Comparison of ENCODE assay signal across 9 cellular contexts in the genomic region with DNA sequence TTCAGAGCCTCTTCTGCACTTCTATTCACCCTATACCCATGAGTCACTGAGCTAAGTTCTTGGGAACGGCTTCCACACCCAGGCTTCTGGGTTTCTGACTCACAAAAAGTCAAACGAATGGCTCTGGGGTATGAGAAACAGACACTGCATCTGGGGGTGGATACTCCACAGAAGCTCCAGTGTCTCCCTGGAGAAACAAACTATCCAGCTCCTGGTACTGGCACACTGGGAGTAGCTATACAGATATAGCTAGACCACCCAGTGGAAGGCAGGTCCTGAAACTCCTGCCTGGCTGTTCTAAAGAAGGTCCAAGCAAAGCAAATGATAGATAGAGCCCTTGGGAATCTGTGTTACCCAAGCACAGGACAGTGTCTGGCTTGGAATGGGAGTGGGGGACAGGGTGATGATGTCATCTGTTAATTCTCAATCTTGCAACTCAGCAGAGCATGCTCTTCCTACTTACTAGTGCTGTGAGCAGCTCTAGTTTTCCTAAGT. TPM values are rescaled to one million over a fixed set of nuclear protein-coding genes. Genes with fewer than 3 reads are reported as not detected.
DNase-seq lines count a peak whose midpoint lies in the region; ATAC-seq, FAIRE-seq and TF ChIP-seq lines count a peak whose summit lies in the region.
"Had no signal": no experiment of that assay in that cellular context is flagged by ENCODE, and none has a peak within 500 bp of the region (broad histone marks: within the 10 kb centered on the region; RNA-seq: fewer than 3 reads in every experiment).

No MANE protein-coding gene starts in this region.

- peak overlapping the region in 1 of 2 donors; percentile 30 for H3K9ac ChIP-seq in mucosa of rectum (ENCODE audit: low read depth in 1 of 2, low read length in 2 of 2)

- intact Hi-C loops in Right ventricle myocardium superior (cut with DNase I), result no loop called here

- no peak for DNase-seq in Right ventricle myocardium superior
- no peak for DNase-seq in right atrium auricular region (ENCODE audit: low spot score)
- DNase-seq in ecto neural progenitor cell (ENCODE audit: low spot score), result peak; percentile 36
- no peak for DNase-seq in NAMALWA (ENCODE audit: low spot score)
- DNase-seq in D341Med (ENCODE audit: low spot score), result no peak
- no peak for DNase-seq in frontal cortex (ENCODE audit: low spot score in 2 of 2)
- no peak for DNase-seq in DMS79 (lab: John Stamatoyannopoulos, UW)
- DNase-seq: Calu3 had no signal

- H3K9me3 ChIP-seq in right atrium auricular region (no peaks in the 10 kb centered on the region), mucosa of rectum (ENCODE audit: control insufficient read depth in 2 of 2, low read length in 2 of 2) (no peaks in the 10 kb centered on the region)

- H3K27me3 ChIP-seq in right atrium auricular region, result no peaks in the 10 kb centered on the region
- no peaks in the 10 kb centered on the region for H3K27me3 ChIP-seq in mucosa of rectum (ENCODE audit: control insufficient read depth in 2 of 2, insufficient read depth in 2 of 2, low read length in 2 of 2)

- H3K36me3 ChIP-seq in right atrium auricular region (no peaks in the 10 kb centered on the region), mucosa of rectum (ENCODE audit: control insufficient read depth in 2 of 2, insufficient read depth in 2 of 2, low read length in 2 of 2) (no peaks in the 10 kb centered on the region)

- TF ChIP-seq CTCF in right atrium auricular region (IDR thresholded peaks at IDR 0.05), result no peak

- FAIRE-seq in frontal cortex (lab: Jason Lieb, UNC), result no peak

- peaks cover 0 to 20% of the 10 kb centered on the region in 2 donors for H3K4me1 ChIP-seq in right atrium auricular region
- peaks cover 19 to 66% of the 10 kb centered on the region in 2 donors for H3K4me1 ChIP-seq in mucosa of rectum (ENCODE audit: control insufficient read depth in 2 of 2, insufficient read depth in 2 of 2, low read length in 2 of 2)

- no peak overlapping the region for H3K4me3 ChIP-seq in right atrium auricular region
- H3K4me3 ChIP-seq in mucosa of rectum (ENCODE audit: low read length in 2 of 2), result no peak overlapping the region

- H3K27ac ChIP-seq in right atrium auricular region (peak overlapping the region in 1 of 2 donors; percentile 38), mucosa of rectum (ENCODE audit: low read depth in 2 of 2, low read length in 2 of 2) (peak overlapping the region; percentile 66 to 79)

- peak; percentile 56 for ATAC-seq in Right ventricle myocardium superior (ENCODE audit: poor library complexity)

RNA-seq across cellular contexts. Expression of gene MMP28, which starts 6.9 kb away (rescaled TPM):
- total RNA-seq in Right ventricle myocardium superior, result 1.2 TPM
- 10 to 100 TPM; 10.5 to 14.9 TPM for total RNA-seq in right atrium auricular region
- total RNA-seq in frontal cortex, result 9.4 TPM
- total RNA-seq: Calu3 had no signal

RNA-seq across cellular contexts. Expression of gene TAF15, which starts 20.7 kb away (rescaled TPM):
- total RNA-seq in Right ventricle myocardium superior (94.8 TPM), right atrium auricular region (10 to 100 TPM; 25.7 to 31.7 TPM), frontal cortex (48.1 TPM)

RNA-seq across cellular contexts. Expression of gene C17orf50, which starts 27.9 kb away (rescaled TPM):
- total RNA-seq in Right ventricle myocardium superior (not detected), right atrium auricular region (not detected), frontal cortex (0.41 TPM)
- total RNA-seq: Calu3 had no signal

RNA-seq across cellular contexts. Expression of gene GAS2L2, which starts 35.5 kb away (rescaled TPM):
- total RNA-seq in Right ventricle myocardium superior (0.11 TPM), right atrium auricular region (not detected), frontal cortex (under 0.01 TPM)
- total RNA-seq: Calu3 had no signal

RNA-seq across cellular contexts. Expression of gene RASL10B, which starts 57.1 kb away (rescaled TPM):
- total RNA-seq in Right ventricle myocardium superior (22.3 TPM), right atrium auricular region (10 to 100 TPM; 39.2 to 61.9 TPM), frontal cortex (6.9 TPM)
